In genomic region chr11:72779495-72780128, GRCh38 we compare ENCODE assay signal across 13 cellular contexts. TPM values are rescaled to one million over a fixed set of nuclear protein-coding genes. Genes with fewer than 3 reads are reported as not detected.
DNase-seq lines count a peak whose midpoint lies in the region; ATAC-seq and TF ChIP-seq lines count a peak whose summit lies in the region.
"Had no signal": no experiment of that assay in that cellular context is flagged by ENCODE, and none has a peak within 500 bp of the region (broad histone marks: within the 10 kb centered on the region; RNA-seq: fewer than 3 reads in every experiment).

No MANE protein-coding gene starts in this region.

- H3K27ac ChIP-seq in HCT116 (ENCODE audit: low read depth, low read length) (no peak overlapping the region), psoas muscle (no peak overlapping the region)
- H3K27ac ChIP-seq in naive thymus-derived CD4-positive, alpha-beta T cell (ENCODE audit: low read depth, low read length): no peak overlapping the region
- H3K27ac ChIP-seq: BLaER1 treated with 17β-estradiol and CSF1 and Interleukin-3, amounts not matched to agents 10 nM and 100 nM had no signal

- H3K27ac Mint-ChIP-seq in chondrocyte (ENCODE audit: unreplicated experiment): no peak overlapping the region
- H3K27ac Mint-ChIP-seq in naive thymus-derived CD4-positive, alpha-beta T cell: peak overlapping the region in 8 of 9 donors; percentile 0 to 82 (median 24)

- H3K27me3 Mint-ChIP-seq in chondrocyte (ENCODE audit: low read depth): no peaks in the 10 kb centered on the region
- H3K27me3 Mint-ChIP-seq in naive thymus-derived CD4-positive, alpha-beta T cell: peaks cover 0 to 6% (median 0%) of the 10 kb centered on the region in 5 donors

- peaks cover 1% of the 10 kb centered on the region for H3K36me3 Mint-ChIP-seq in chondrocyte (ENCODE audit: low read depth)
- H3K36me3 Mint-ChIP-seq in naive thymus-derived CD4-positive, alpha-beta T cell: peaks cover 0 to 4% (median 0%) of the 10 kb centered on the region in 5 donors

- intact Hi-C loops in HCT116 (cut with micrococcal nuclease): no loop called here
- intact Hi-C loops in naive thymus-derived CD4-positive, alpha-beta T cell (cut with micrococcal nuclease): loop anchor here in 1 of 2 donors (2.0 kb wide), 1 partner anchor 27 kb away; the partner anchor contains the start of gene ARAP1
- intact Hi-C loops in psoas muscle (cut with DNase I): no loop called here

- no peak overlapping the region for H3K9ac ChIP-seq in HCT116 (ENCODE audit: low read length)

- H3K9me3 Mint-ChIP-seq in chondrocyte (ENCODE audit: low read depth): no peaks in the 10 kb centered on the region
- no peaks in the 10 kb centered on the region for H3K9me3 Mint-ChIP-seq in naive thymus-derived CD4-positive, alpha-beta T cell

- TF ChIP-seq CTCF in HCT116 (IDR thresholded peaks at IDR 0.05 in 2 of 3, conservative IDR thresholded peaks at IDR 0.05 in 1 of 3; ENCODE audit: borderline replicate concordance in 1 of 3, insufficient read depth in 1 of 3, low read depth in 2 of 3, low read length in 2 of 3): no peak
- no peak for TF ChIP-seq CTCF in chondrocyte (IDR thresholded peaks at IDR 0.05)
- no peak for TF ChIP-seq CTCF in psoas muscle (IDR thresholded peaks at IDR 0.05)

- H3K36me3 ChIP-seq in HCT116 (ENCODE audit: control insufficient read depth in 1 of 2, insufficient read depth in 2 of 2, low read length in 2 of 2) (no peaks in the 10 kb centered on the region), psoas muscle (ENCODE audit: insufficient read depth in 1 of 2, low read depth in 1 of 2) (no peaks in the 10 kb centered on the region)
- no peaks in the 10 kb centered on the region for H3K36me3 ChIP-seq in naive thymus-derived CD4-positive, alpha-beta T cell (ENCODE audit: control insufficient read depth in 2 of 3, insufficient read depth in 3 of 3, low read length in 3 of 3)
- H3K36me3 ChIP-seq: BLaER1 treated with 17β-estradiol and CSF1 and Interleukin-3, amounts not matched to agents 10 nM and 100 nM had no signal

- TF ChIP-seq RAD21 in HCT116 (IDR thresholded peaks at IDR 0.05; ENCODE audit: low read depth): no peak

- no TSS peak for BruUV-seq in HCT116 (replicated peaks; lab: Mats Ljungman, UMichigan)

- H3K27me3 ChIP-seq in HCT116 (ENCODE audit: insufficient read depth, low read length): no peaks in the 10 kb centered on the region
- H3K27me3 ChIP-seq in naive thymus-derived CD4-positive, alpha-beta T cell (ENCODE audit: control insufficient read depth in 2 of 2, insufficient read depth in 2 of 2, low read length in 2 of 2): no peaks in the 10 kb centered on the region
- no peaks in the 10 kb centered on the region for H3K27me3 ChIP-seq in psoas muscle (ENCODE audit: insufficient read depth in 3 of 3, low read length in 2 of 3)

- peaks cover 71% of the 10 kb centered on the region for H3K4me1 Mint-ChIP-seq in chondrocyte (ENCODE audit: low read depth)
- H3K4me1 Mint-ChIP-seq in naive thymus-derived CD4-positive, alpha-beta T cell: peaks cover 23 to 44% (median 35%) of the 10 kb centered on the region in 7 donors

- DNase-seq in 8988T: peak; percentile 42
- DNase-seq in HCT116 (ENCODE audit: low read depth, low spot score): no peak
- DNase-seq in chondrocyte (ENCODE audit: low spot score): no peak
- no peak for DNase-seq in naive thymus-derived CD4-positive, alpha-beta T cell
- DNase-seq in psoas muscle: no peak
- DNase-seq in mucosa of gallbladder (ENCODE audit: low spot score): no peak
- DNase-seq in activated effector memory CD4-positive, alpha-beta T cell treated with Interleukin-2 at 50 U/mL for 16 hours: no peak
- DNase-seq: NCI-H1105 treated with DMSO at 0.1 percent for 48 hours; stimulated activated CD4-positive, alpha-beta T cell treated with anti-CD3 and anti-CD28 coated beads, Interleukin-1b, Interleukin-23, amount 100 ng/mL, for 48 hours; stimulated activated naive CD4-positive, alpha-beta T cell treated with Interleukin-2 at 50 U/mL for 16 hours had no signal

- H3K9me2 ChIP-seq in HCT116 (ENCODE audit: insufficient read depth): no peaks in the 10 kb centered on the region

- WGBS in psoas muscle, 3 donors: 88 to 92% (median 91%) methylated on average over 4 of the region's 4 CpGs

- peak overlapping the region; percentile 99; the same call in 1 of the 2 replicates for H3K4me2 ChIP-seq in HCT116 (ENCODE audit: low read length)

- peak overlapping the region; percentile 56 for H3K4me3 Mint-ChIP-seq in chondrocyte (ENCODE audit: unreplicated experiment)
- peak overlapping the region; percentile 26 to 85 (median 67) for H3K4me3 Mint-ChIP-seq in naive thymus-derived CD4-positive, alpha-beta T cell

- ATAC-seq in HCT116: no peak
- no peak for ATAC-seq in naive thymus-derived CD4-positive, alpha-beta T cell
- ATAC-seq in psoas muscle: no peak
- ATAC-seq in HG03045 (IDR thresholded peaks at IDR 0.05; ENCODE audit: unreplicated experiment): no peak
- ATAC-seq: Right ventricle myocardium inferior had no signal

- no peak for TF ChIP-seq POLR2A in HCT116 (IDR thresholded peaks at IDR 0.05; ENCODE audit: borderline replicate concordance, extremely low read depth, insufficient read depth, insufficient read length)

- no peaks in the 10 kb centered on the region for H3K79me2 ChIP-seq in HCT116 (ENCODE audit: insufficient read depth, low read length)

- POLR2A ChIA-PET in HCT116 (lab: Charles Lee): no interaction called here
- POLR2A ChIA-PET in naive thymus-derived CD4-positive, alpha-beta T cell (lab: Charles Lee): interaction anchor here (0.8 to 1.5 kb wide), 2 partner anchors 13 to 38 kb away, joined by 3 to 5 read pairs; no protein-coding TSS in a partner anchor

- no peaks in the 10 kb centered on the region for H4K20me1 ChIP-seq in HCT116 (ENCODE audit: insufficient read depth)

- H3K4me1 ChIP-seq in HCT116 (ENCODE audit: control insufficient read depth in 1 of 2, insufficient read depth in 2 of 2, low read length in 2 of 2) (peaks cover 12 to 49% of the 10 kb centered on the region in 2 experiments), psoas muscle (peaks cover 29% of the 10 kb centered on the region)
- H3K4me1 ChIP-seq in naive thymus-derived CD4-positive, alpha-beta T cell (ENCODE audit: control insufficient read depth in 2 of 2, insufficient read depth in 2 of 2, low read length in 2 of 2): peaks cover 7 to 14% of the 10 kb centered on the region in 2 donors

- RAD21 ChIA-PET in HCT116 (lab: Charles Lee; ENCODE audit: low non-redundant PET in 1 of 2, low total read pairs in 2 of 2, uncharacterized antibody in 2 of 2, unreplicated experiment in 2 of 2): no interaction called here

- peak overlapping the region in 1 of 2 experiments; percentile 5; a peak in 1 of 4 replicates for H3K4me3 ChIP-seq in HCT116 (replicated peaks in 1 of 2; ENCODE audit: low read depth in 1 of 2, low read length in 2 of 2)
- H3K4me3 ChIP-seq in naive thymus-derived CD4-positive, alpha-beta T cell (ENCODE audit: low read length): no peak overlapping the region
- no peak overlapping the region for H3K4me3 ChIP-seq in psoas muscle

- no peak overlapping the region for H2AFZ ChIP-seq in HCT116 (ENCODE audit: low read depth, low read length, poor library complexity, severe bottlenecking)

- H3K9me3 ChIP-seq in HCT116 (ENCODE audit: control insufficient read depth in 1 of 2, insufficient read depth in 1 of 2, low read depth in 1 of 2, low read length in 2 of 2) (no peaks in the 10 kb centered on the region), psoas muscle (no peaks in the 10 kb centered on the region)
- no peaks in the 10 kb centered on the region for H3K9me3 ChIP-seq in naive thymus-derived CD4-positive, alpha-beta T cell (ENCODE audit: control insufficient read depth in 2 of 3, low read length in 3 of 3)
- H3K9me3 ChIP-seq: BLaER1 treated with 17β-estradiol and CSF1 and Interleukin-3, amounts not matched to agents 10 nM and 100 nM had no signal

- CTCF ChIA-PET in HCT116 (lab: Charles Lee): no interaction called here
- CTCF ChIA-PET in naive thymus-derived CD4-positive, alpha-beta T cell (lab: Charles Lee): no interaction called here

TF ChIP-seq in HCT116, 20 proteins besides CTCF, POLR2A, EP300 and RAD21:
- TF ChIP-seq FOSL1 (IDR thresholded peaks at IDR 0.05; ENCODE audit: low read depth): no peak
- no peak for TF ChIP-seq ATF3 (IDR thresholded peaks at IDR 0.05)

RNA-seq across cellular contexts. Expression of gene STARD10, which starts 14.2 kb away (rescaled TPM):
- total RNA-seq in HCT116 (2021; ENCODE audit: unreplicated experiment) (58.4 TPM), chondrocyte (58.8 to 81.0 TPM (median 79.4 TPM) in 3 replicates), psoas muscle (10 to 100 TPM; 47.3 to 70.7 (median 57.7) TPM), mucosa of gallbladder (540 TPM)
- polyA plus RNA-seq in HCT116 (2012): 95.0 and 105 TPM in 2 replicates
- 10 to 100 TPM; 10.9 to 26.1 (median 16.4) TPM for total RNA-seq in naive thymus-derived CD4-positive, alpha-beta T cell
- polyA plus RNA-seq in naive thymus-derived CD4-positive, alpha-beta T cell: 10 to 100 TPM; 18.4 to 20.0 TPM
- 10 to 100 TPM; 18.6 to 99.9 (median 57.3) TPM for polyA plus RNA-seq in psoas muscle

RNA-seq across cellular contexts. Expression of gene ARAP1, which starts 27.4 kb away (rescaled TPM):
- total RNA-seq in HCT116 (2021; ENCODE audit: unreplicated experiment) (57.4 TPM), chondrocyte (45.3 to 67.4 TPM (median 48.1 TPM) in 3 replicates), psoas muscle (10 to 100 TPM; 16.0 to 27.5 (median 18.9) TPM), mucosa of gallbladder (129 TPM)
- 44.5 and 59.1 TPM in 2 replicates for polyA plus RNA-seq in HCT116 (2012)
- total RNA-seq in naive thymus-derived CD4-positive, alpha-beta T cell: 100 to 1,000 TPM; 119 to 317 (median 156) TPM
- polyA plus RNA-seq in naive thymus-derived CD4-positive, alpha-beta T cell: 10 to 100 TPM; 30.4 to 55.3 TPM
- polyA plus RNA-seq in psoas muscle: 10 to 100 TPM; 16.8 to 19.8 (median 17.5) TPM

RNA-seq across cellular contexts. Expression of gene ATG16L2, which starts 34.6 kb away (rescaled TPM):
- 15.2 TPM for total RNA-seq in HCT116 (2021; ENCODE audit: unreplicated experiment)
- polyA plus RNA-seq in HCT116 (2012): 13.9 and 15.4 TPM in 2 replicates
- total RNA-seq in chondrocyte: 7.9 to 14.8 TPM (median 9.9 TPM) in 3 replicates
- total RNA-seq in naive thymus-derived CD4-positive, alpha-beta T cell: 100 to 1,000 TPM in 4 of 5 experiments, 10 to 100 TPM in 1; 99.5 to 199 (median 166) TPM
- polyA plus RNA-seq in naive thymus-derived CD4-positive, alpha-beta T cell: 10 to 100 TPM; 12.8 to 19.9 TPM
- total RNA-seq in psoas muscle: 1 to 10 TPM; 4.5 to 9.6 (median 5.4) TPM
- polyA plus RNA-seq in psoas muscle: 1 to 10 TPM; 3.9 to 5.2 (median 4.7) TPM
- total RNA-seq in mucosa of gallbladder: 62.2 TPM
